Comparison of ENCODE assay signal across 33 cellular contexts in the genomic region with DNA sequence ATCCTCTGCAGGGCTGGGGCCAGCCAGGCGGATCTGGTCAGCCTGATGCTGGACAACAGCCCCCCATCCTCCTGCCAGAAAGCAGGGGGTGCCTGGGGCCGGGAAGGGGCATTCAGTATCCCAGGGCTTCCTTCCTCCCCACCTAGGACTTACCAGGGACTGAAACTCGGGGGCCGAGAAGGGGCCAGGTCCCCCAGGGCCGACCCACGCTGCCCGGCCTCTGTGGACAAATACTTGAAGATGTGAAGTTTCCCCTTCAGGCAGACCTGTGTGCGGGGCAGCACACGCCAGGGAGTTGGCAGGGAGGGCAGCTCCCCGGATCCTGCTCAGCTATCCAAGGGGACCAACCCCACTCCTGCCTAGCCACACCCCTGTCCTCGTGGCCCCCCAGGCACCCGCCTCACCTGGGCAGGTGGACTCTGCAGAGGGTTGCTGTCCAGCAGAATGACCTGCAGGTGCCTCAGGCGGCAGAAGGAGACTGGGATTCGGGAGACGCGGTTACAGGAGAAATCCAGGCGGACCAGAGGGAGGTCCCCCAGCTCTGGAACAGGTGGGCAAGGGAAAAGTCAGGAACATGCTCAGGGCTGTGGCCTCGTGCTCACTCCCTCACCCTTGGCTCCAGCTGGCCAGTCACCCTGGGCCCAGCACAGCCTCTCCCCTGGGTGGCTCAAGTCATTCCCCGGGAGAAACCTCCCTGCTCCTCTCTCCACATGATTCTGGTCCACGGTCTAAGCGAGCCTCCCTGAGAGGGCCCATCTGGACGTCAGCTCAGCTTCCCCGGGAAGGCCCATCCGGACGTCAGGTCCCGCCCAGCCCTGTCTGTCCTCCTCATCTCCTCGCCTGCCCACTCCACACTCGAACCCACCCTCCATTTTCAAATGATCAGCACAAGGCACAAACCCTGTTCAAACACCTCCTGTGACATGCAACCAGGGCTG. TPM values are rescaled to one million over a fixed set of nuclear protein-coding genes. Genes with fewer than 3 reads are reported as not detected.
A peak's percentile ranks its signal among the peaks of the same experiment; 100 is the strongest.
DNase-seq lines count a peak whose midpoint lies in the region; ATAC-seq and TF ChIP-seq lines count a peak whose summit lies in the region.
"Had no signal": no experiment of that assay in that cellular context is flagged by ENCODE, and none has a peak within 500 bp of the region (broad histone marks: within the 10 kb centered on the region; RNA-seq: fewer than 3 reads in every experiment).

No MANE protein-coding gene starts in this region.

- POLR2A ChIA-PET in RWPE1 (lab: Yijun Ruan, JAX; ENCODE audit: low non-redundant PET): no interaction called here
- POLR2A ChIA-PET in naive thymus-derived CD4-positive, alpha-beta T cell (lab: Charles Lee): interaction anchor here (0.6 to 2.6 kb wide), 6 partner anchors 8 to 101 kb away, joined by 3 to 17 read pairs (median 3); a partner anchor contains a TSS

- CTCF ChIA-PET in RWPE1 (lab: Yijun Ruan, JAX): interaction anchor here (0.7 kb wide), 1 partner anchor 10 kb away, joined by 3 read pairs; no protein-coding TSS in a partner anchor
- CTCF ChIA-PET in naive thymus-derived CD4-positive, alpha-beta T cell (lab: Charles Lee): interaction anchor here (1.0 to 1.2 kb wide), 2 partner anchors 13 to 14 kb away, joined by 3 to 5 read pairs; no protein-coding TSS in a partner anchor

- intact Hi-C loops in naive thymus-derived CD4-positive, alpha-beta T cell (cut with micrococcal nuclease): no loop called here
- intact Hi-C loops in tibial artery (cut with DNase I; ENCODE audit: low total_unique reads): no loop called here

- H3K27ac ChIP-seq in RWPE1: peak overlapping the region; percentile 20
- no peak overlapping the region for H3K27ac ChIP-seq in naive thymus-derived CD4-positive, alpha-beta T cell (ENCODE audit: low read depth, low read length)
- no peak overlapping the region for H3K27ac ChIP-seq in tibial artery
- H3K27ac ChIP-seq: breast epithelium, gastroesophageal sphincter, ovary, suprapubic skin had no signal

- H3K36me3 Mint-ChIP-seq in activated T-cell treated with anti-CD3 and anti-CD28 coated beads, Interleukin-2, amount 50 U/mL, for 24 hours (ENCODE audit: low read depth): peaks cover 28% of the 10 kb centered on the region
- peaks cover 0 to 10% (median 5%) of the 10 kb centered on the region in 5 donors for H3K36me3 Mint-ChIP-seq in naive thymus-derived CD4-positive, alpha-beta T cell

- H3K27me3 Mint-ChIP-seq in activated T-cell treated with anti-CD3 and anti-CD28 coated beads, Interleukin-2, amount 50 U/mL, for 24 hours: no peaks in the 10 kb centered on the region
- H3K27me3 Mint-ChIP-seq in naive thymus-derived CD4-positive, alpha-beta T cell: no peaks in the 10 kb centered on the region
- H3K27me3 Mint-ChIP-seq: activated CD8-positive, alpha-beta memory T cell treated with anti-CD3 and anti-CD28 coated beads, Interleukin-2, amount 10 ng/mL, durations not matched to agents 7 days and 5 days had no signal

- ATAC-seq in naive thymus-derived CD4-positive, alpha-beta T cell: no peak
- ATAC-seq: activated CD4-positive, CD25-positive, alpha-beta regulatory T cell treated with anti-CD3 and anti-CD28 coated beads, Interleukin-2, amount 50 U/mL, for 24 hours; activated CD8-positive, alpha-beta memory T cell treated with anti-CD3 and anti-CD28 coated beads, Interleukin-2, amount 10 ng/mL, durations not matched to agents 7 days and 5 days; gastroesophageal sphincter; SK-N-SH treated with all-trans-retinoic acid at 6 μM for 48 hours had no signal

- no peak for TF ChIP-seq CTCF in RWPE1 (conservative IDR thresholded peaks at IDR 0.05; ENCODE audit: low read depth)
- no peak for TF ChIP-seq CTCF in tibial artery (IDR thresholded peaks at IDR 0.05)

- no peaks in the 10 kb centered on the region for H3K9me3 ChIP-seq in naive thymus-derived CD4-positive, alpha-beta T cell (ENCODE audit: control insufficient read depth in 2 of 3, low read length in 3 of 3)
- no peaks in the 10 kb centered on the region for H3K9me3 ChIP-seq in tibial artery
- H3K9me3 ChIP-seq: breast epithelium, Caco-2, gastroesophageal sphincter, ovary, suprapubic skin had no signal

- no peak overlapping the region for H3K4me3 Mint-ChIP-seq in activated T-cell treated with anti-CD3 and anti-CD28 coated beads, Interleukin-2, amount 50 U/mL, for 24 hours
- no peak overlapping the region for H3K4me3 Mint-ChIP-seq in naive thymus-derived CD4-positive, alpha-beta T cell
- H3K4me3 Mint-ChIP-seq: activated CD8-positive, alpha-beta memory T cell treated with anti-CD3 and anti-CD28 coated beads, Interleukin-2, amount 10 ng/mL, durations not matched to agents 7 days and 5 days; nephron; T-helper 1 cell treated with Interleukin-12 subunit alpha and Interleukin-12 subunit beta and Interleukin-4 antibody, amounts not matched to agents 30 μg/mL and 1 μg/mL, for 36 hours had no signal

- peaks cover 23% of the 10 kb centered on the region for H3K4me1 Mint-ChIP-seq in activated T-cell treated with anti-CD3 and anti-CD28 coated beads, Interleukin-2, amount 50 U/mL, for 24 hours (ENCODE audit: low read depth)
- H3K4me1 Mint-ChIP-seq in naive thymus-derived CD4-positive, alpha-beta T cell: peaks cover 5 to 24% (median 13%) of the 10 kb centered on the region in 7 donors

- peaks cover 27 to 87% (median 54%) of the 10 kb centered on the region in 3 experiments for H3K36me3 ChIP-seq in naive thymus-derived CD4-positive, alpha-beta T cell (ENCODE audit: control insufficient read depth in 2 of 3, insufficient read depth in 3 of 3, low read length in 3 of 3)
- H3K36me3 ChIP-seq in tibial artery: peaks cover 78 to 91% (median 85%) of the 10 kb centered on the region in 3 donors
- H3K36me3 ChIP-seq: ovary had no signal

- no peaks in the 10 kb centered on the region for H3K9me3 Mint-ChIP-seq in activated T-cell treated with anti-CD3 and anti-CD28 coated beads, Interleukin-2, amount 50 U/mL, for 24 hours
- H3K9me3 Mint-ChIP-seq in naive thymus-derived CD4-positive, alpha-beta T cell: no peaks in the 10 kb centered on the region
- H3K9me3 Mint-ChIP-seq: nephron; T-helper 1 cell treated with Interleukin-12 subunit alpha and Interleukin-12 subunit beta and Interleukin-4 antibody, amounts not matched to agents 30 μg/mL and 1 μg/mL, for 36 hours had no signal

- H3K4me3 ChIP-seq in naive thymus-derived CD4-positive, alpha-beta T cell (ENCODE audit: low read length): no peak overlapping the region
- no peak overlapping the region for H3K4me3 ChIP-seq in tibial artery
- H3K4me3 ChIP-seq: breast epithelium, gastroesophageal sphincter, lung, ovary, suprapubic skin had no signal

- peaks cover 21 to 22% of the 10 kb centered on the region in 2 donors for H3K4me1 ChIP-seq in naive thymus-derived CD4-positive, alpha-beta T cell (ENCODE audit: control insufficient read depth in 2 of 2, insufficient read depth in 2 of 2, low read length in 2 of 2)
- H3K4me1 ChIP-seq in tibial artery: peaks cover 0 to 21% (median 4%) of the 10 kb centered on the region in 4 donors

- H3K27me3 ChIP-seq in naive thymus-derived CD4-positive, alpha-beta T cell (ENCODE audit: control insufficient read depth in 2 of 2, insufficient read depth in 2 of 2, low read length in 2 of 2): no peaks in the 10 kb centered on the region
- H3K27me3 ChIP-seq in tibial artery: no peaks in the 10 kb centered on the region
- H3K27me3 ChIP-seq: breast epithelium, ovary, suprapubic skin had no signal

- DNase-seq in activated T-cell treated with anti-CD3 and anti-CD28 coated beads, Interleukin-2, amount 50 U/mL, for 24 hours: no peak
- no peak for DNase-seq in activated T-cell treated with anti-CD3 and anti-CD28 coated beads, Interleukin-2, amount 50 U/mL, for 1 hour
- DNase-seq in RWPE1 (ENCODE audit: low spot score) (no peak), RKO (ENCODE audit: low spot score) (no peak), tibial artery (no peak)
- no peak for DNase-seq in naive thymus-derived CD4-positive, alpha-beta T cell
- DNase-seq: 8988T; activated CD4-positive, alpha-beta T cell treated with anti-CD3 and anti-CD28 coated beads, Interleukin-2, amount 50 U/mL, for 4 hours; activated CD8-positive, alpha-beta memory T cell treated with anti-CD3 and anti-CD28 coated beads, Interleukin-2, amount 10 ng/mL, durations not matched to agents 7 days and 5 days; activated naive CD4-positive, alpha-beta T cell; C1 segment of cervical spinal cord; Caco-2; DMS53; HCEC 1CT; hippocampal formation; MM.1S; NCI-H1417; NCI-H2029 treated with DMSO at 0.1 percent for 48 hours; NCI-H524 treated with DMSO at 0.1 percent for 48 hours; OCI-M1; ovary; small intestine; stimulated activated naive CD4-positive, alpha-beta T cell treated with Interleukin-2 at 50 U/mL for 16 hours had no signal

- peak overlapping the region; percentile 59 for H3K27ac Mint-ChIP-seq in activated T-cell treated with anti-CD3 and anti-CD28 coated beads, Interleukin-2, amount 50 U/mL, for 24 hours
- peak overlapping the region in 6 of 9 donors; percentile 8 to 59 (median 39) for H3K27ac Mint-ChIP-seq in naive thymus-derived CD4-positive, alpha-beta T cell
- H3K27ac Mint-ChIP-seq: activated CD8-positive, alpha-beta memory T cell treated with anti-CD3 and anti-CD28 coated beads, Interleukin-2, amount 10 ng/mL, durations not matched to agents 7 days and 5 days; nephron; T-helper 1 cell treated with Interleukin-12 subunit alpha and Interleukin-12 subunit beta and Interleukin-4 antibody, amounts not matched to agents 30 μg/mL and 1 μg/mL, for 36 hours had no signal

RNA-seq across cellular contexts. Expression of a gene that starts 4.8 kb away (rescaled TPM):
- 100 to 1,000 TPM in 2 of 5 experiments, 10 to 100 TPM in 3; 29.1 to 174 (median 71.3) TPM for total RNA-seq in naive thymus-derived CD4-positive, alpha-beta T cell
- polyA plus RNA-seq in naive thymus-derived CD4-positive, alpha-beta T cell: under 1 TPM in 1 of 2 donors, not detected in 1; 0.48 TPM
- total RNA-seq: G401, renal cortical epithelial cell had no signal

RNA-seq across cellular contexts. Expression of a gene that starts 7.4 kb away (rescaled TPM):
- 100 to 1,000 TPM; 199 to 504 (median 407) TPM for total RNA-seq in naive thymus-derived CD4-positive, alpha-beta T cell
- polyA plus RNA-seq in naive thymus-derived CD4-positive, alpha-beta T cell: 100 to 1,000 TPM; 143 to 199 TPM

RNA-seq across cellular contexts. Expression of a gene that starts 7.6 kb away (rescaled TPM):
- 1 to 10 TPM in 4 of 5 experiments, under 1 TPM in 1; 0.75 to 3.1 (median 1.7) TPM for total RNA-seq in naive thymus-derived CD4-positive, alpha-beta T cell
- polyA plus RNA-seq in naive thymus-derived CD4-positive, alpha-beta T cell: 1 to 10 TPM; 2.0 TPM

RNA-seq across cellular contexts. Expression of a gene that starts 23.6 kb away (rescaled TPM):
- total RNA-seq in naive thymus-derived CD4-positive, alpha-beta T cell: 10 to 100 TPM in 1 of 5 experiments, 1 to 10 TPM in 4; 9.1 to 11.7 (median 9.5) TPM
- under 1 TPM in 1 of 2 donors, not detected in 1; 0.64 TPM for polyA plus RNA-seq in naive thymus-derived CD4-positive, alpha-beta T cell

RNA-seq across cellular contexts. Expression of a gene that starts 33.8 kb away (rescaled TPM):
- 10 to 100 TPM in 4 of 5 experiments, 1 to 10 TPM in 1; 8.8 to 54.9 (median 13.1) TPM for total RNA-seq in naive thymus-derived CD4-positive, alpha-beta T cell
- 10 to 100 TPM; 20.4 to 20.6 TPM for polyA plus RNA-seq in naive thymus-derived CD4-positive, alpha-beta T cell
